In genomic region chr14:102817318-102817717, GRCh38 we compare ENCODE assay signal across 25 cellular contexts. TPM values are rescaled to one million over a fixed set of nuclear protein-coding genes. Genes with fewer than 3 reads are reported as not detected.
DNase-seq lines count a peak whose midpoint lies in the region; ATAC-seq and TF ChIP-seq lines count a peak whose summit lies in the region.
"Had no signal": no experiment of that assay in that cellular context is flagged by ENCODE, and none has a peak within 500 bp of the region (broad histone marks: within the 10 kb centered on the region; RNA-seq: fewer than 3 reads in every experiment).

No MANE protein-coding gene starts in this region.

- TF ChIP-seq CTCF in liver (IDR thresholded peaks at IDR 0.05; ENCODE audit: low read depth, low read length, missing input control) = no peak

- CTCF ChIA-PET in activated CD4-positive, alpha-beta T cell treated with anti-CD3 and anti-CD28 coated beads, Interleukin-2, amount 10 ng/mL, durations not matched to agents 7 days and 5 days (lab: Charles Lee) = interaction anchor here (1.3 to 2.7 kb wide), 4 partner anchors 10 to 32 kb away, joined by 4 to 9 read pairs (median 4); no protein-coding TSS in a partner anchor

- H3K9ac ChIP-seq in liver (ENCODE audit: low read depth in 1 of 2, low read length in 2 of 2) = no peak overlapping the region
- H3K9ac ChIP-seq: SK-N-SH had no signal

- no peak for ATAC-seq in CD4-positive, CD25-positive, alpha-beta regulatory T cell (ENCODE audit: low read depth in 2 of 2)
- ATAC-seq in T-helper 17 cell = no peak
- no peak for ATAC-seq in GM18517 (IDR thresholded peaks at IDR 0.05; ENCODE audit: unreplicated experiment)
- ATAC-seq: upper lobe of right lung had no signal

- H3K9me3 Mint-ChIP-seq in activated CD4-positive, alpha-beta T cell treated with anti-CD3 and anti-CD28 coated beads, Interleukin-2, amount 10 ng/mL, durations not matched to agents 24 days and 14 days = no peaks in the 10 kb centered on the region
- no peaks in the 10 kb centered on the region for H3K9me3 Mint-ChIP-seq in activated CD4-positive, alpha-beta T cell treated with anti-CD3 and anti-CD28 coated beads, Interleukin-2, amount 10 ng/mL, durations not matched to agents 7 days and 5 days
- no peaks in the 10 kb centered on the region for H3K9me3 Mint-ChIP-seq in CD4-positive, CD25-positive, alpha-beta regulatory T cell
- H3K9me3 Mint-ChIP-seq: H9 had no signal

- H3K27me3 Mint-ChIP-seq in activated CD4-positive, alpha-beta T cell treated with anti-CD3 and anti-CD28 coated beads, Interleukin-2, amount 10 ng/mL, durations not matched to agents 24 days and 14 days = no peaks in the 10 kb centered on the region
- H3K27me3 Mint-ChIP-seq in activated CD4-positive, alpha-beta T cell treated with anti-CD3 and anti-CD28 coated beads, Interleukin-2, amount 10 ng/mL, durations not matched to agents 7 days and 5 days = no peaks in the 10 kb centered on the region
- H3K27me3 Mint-ChIP-seq in CD4-positive, CD25-positive, alpha-beta regulatory T cell = no peaks in the 10 kb centered on the region
- no peaks in the 10 kb centered on the region for H3K27me3 Mint-ChIP-seq in T-helper 17 cell
- H3K27me3 Mint-ChIP-seq: brain had no signal

- peak overlapping the region; percentile 52 for H3K27ac Mint-ChIP-seq in activated CD4-positive, alpha-beta T cell treated with anti-CD3 and anti-CD28 coated beads, Interleukin-2, amount 10 ng/mL, durations not matched to agents 24 days and 14 days
- H3K27ac Mint-ChIP-seq in activated CD4-positive, alpha-beta T cell treated with anti-CD3 and anti-CD28 coated beads, Interleukin-2, amount 10 ng/mL, durations not matched to agents 7 days and 5 days = no peak overlapping the region
- H3K27ac Mint-ChIP-seq in CD4-positive, CD25-positive, alpha-beta regulatory T cell = peak overlapping the region; percentile 30 to 90 (median 83)
- H3K27ac Mint-ChIP-seq in T-helper 17 cell = peak overlapping the region; percentile 89

- no peaks in the 10 kb centered on the region for H3K27me3 ChIP-seq in CD4-positive, CD25-positive, alpha-beta regulatory T cell (ENCODE audit: control insufficient read depth, insufficient read depth, low read length)
- no peaks in the 10 kb centered on the region for H3K27me3 ChIP-seq in liver (ENCODE audit: control insufficient read depth in 4 of 4, insufficient read depth in 4 of 4, low read length in 3 of 4)
- H3K27me3 ChIP-seq: adrenal gland, upper lobe of right lung had no signal

- peaks cover 52% of the 10 kb centered on the region for H3K36me3 Mint-ChIP-seq in activated CD4-positive, alpha-beta T cell treated with anti-CD3 and anti-CD28 coated beads, Interleukin-2, amount 10 ng/mL, durations not matched to agents 24 days and 14 days (ENCODE audit: low read depth)
- H3K36me3 Mint-ChIP-seq in activated CD4-positive, alpha-beta T cell treated with anti-CD3 and anti-CD28 coated beads, Interleukin-2, amount 10 ng/mL, durations not matched to agents 7 days and 5 days (ENCODE audit: low read depth) = peaks cover 25% of the 10 kb centered on the region
- H3K36me3 Mint-ChIP-seq in CD4-positive, CD25-positive, alpha-beta regulatory T cell = peaks cover 35% of the 10 kb centered on the region
- H3K36me3 Mint-ChIP-seq in T-helper 17 cell (ENCODE audit: low read depth) = peaks cover 11% of the 10 kb centered on the region

- intact Hi-C loops in activated CD4-positive, alpha-beta T cell treated with anti-CD3 and anti-CD28 coated beads, Interleukin-2, amount 10 ng/mL, durations not matched to agents 24 days and 14 days (cut with micrococcal nuclease) = no loop called here

- no peak for DNase-seq in activated CD4-positive, alpha-beta T cell treated with anti-CD3 and anti-CD28 coated beads, Interleukin-2, amount 10 ng/mL, durations not matched to agents 24 days and 14 days
- DNase-seq in activated CD4-positive, alpha-beta T cell treated with anti-CD3 and anti-CD28 coated beads, Interleukin-2, amount 10 ng/mL, durations not matched to agents 7 days and 5 days = no peak
- DNase-seq in CD4-positive, CD25-positive, alpha-beta regulatory T cell = no peak
- DNase-seq in T-helper 17 cell (no peak), cerebellar nuclear complex (lab: John Stamatoyannopoulos, UW) (no peak), NCI-H2081 (lab: John Stamatoyannopoulos, UW) (no peak)
- DNase-seq: activated CD4-positive, alpha-beta T cell treated with anti-CD3 and anti-CD28 coated beads, Interleukin-2, amount 50 U/mL, for 4 hours; adrenal gland; DMS79; GF-D8; H9; kidney glomerular epithelial cell; mammary epithelial cell; NCI-H1092 treated with DMSO at 0.1 percent for 48 hours; NCI-H2029; NCI-H345; NCI-H748 treated with DMSO at 0.1 percent for 48 hours; SK-N-SH; stimulated activated CD8-positive, alpha-beta memory T cell treated with anti-CD3 and anti-CD28 coated beads, Interleukin-4, amount 100 ng/mL, for 48 hours; upper lobe of right lung had no signal

- peaks cover 71% of the 10 kb centered on the region for H3K4me1 Mint-ChIP-seq in activated CD4-positive, alpha-beta T cell treated with anti-CD3 and anti-CD28 coated beads, Interleukin-2, amount 10 ng/mL, durations not matched to agents 24 days and 14 days
- H3K4me1 Mint-ChIP-seq in activated CD4-positive, alpha-beta T cell treated with anti-CD3 and anti-CD28 coated beads, Interleukin-2, amount 10 ng/mL, durations not matched to agents 7 days and 5 days = peaks cover 63% of the 10 kb centered on the region
- peaks cover 47 to 90% (median 60%) of the 10 kb centered on the region in 4 donors for H3K4me1 Mint-ChIP-seq in CD4-positive, CD25-positive, alpha-beta regulatory T cell
- peaks cover 54% of the 10 kb centered on the region for H3K4me1 Mint-ChIP-seq in T-helper 17 cell

- no peaks in the 10 kb centered on the region for H3K9me3 ChIP-seq in CD4-positive, CD25-positive, alpha-beta regulatory T cell (ENCODE audit: control insufficient read depth in 2 of 2, low read length in 2 of 2)
- no peaks in the 10 kb centered on the region for H3K9me3 ChIP-seq in T-helper 17 cell (ENCODE audit: control insufficient read depth, low read length, poor library complexity, severe bottlenecking)
- H3K9me3 ChIP-seq in liver (ENCODE audit: control insufficient read depth in 4 of 4, low read length in 3 of 4) = no peaks in the 10 kb centered on the region
- H3K9me3 ChIP-seq: adrenal gland, SK-N-SH, upper lobe of right lung had no signal

- peaks cover 62% of the 10 kb centered on the region for H3K4me1 ChIP-seq in CD4-positive, CD25-positive, alpha-beta regulatory T cell (ENCODE audit: control insufficient read depth, insufficient read depth, low read length, poor library complexity, severe bottlenecking)
- H3K4me1 ChIP-seq in liver (ENCODE audit: control insufficient read depth in 4 of 4, insufficient read depth in 4 of 4, low read length in 3 of 4) = peaks cover 5 to 29% (median 22%) of the 10 kb centered on the region in 4 donors
- H3K4me1 ChIP-seq: upper lobe of right lung had no signal

- peaks cover 7% of the 10 kb centered on the region for H3K36me3 ChIP-seq in CD4-positive, CD25-positive, alpha-beta regulatory T cell (ENCODE audit: control insufficient read depth, insufficient read depth, low read length)
- H3K36me3 ChIP-seq in liver (ENCODE audit: control insufficient read depth in 4 of 4, insufficient read depth in 3 of 4, low read depth in 1 of 4, low read length in 3 of 4) = no peaks in the 10 kb centered on the region
- H3K36me3 ChIP-seq: adrenal gland, upper lobe of right lung had no signal

- TF ChIP-seq RAD21 in liver (IDR thresholded peaks at IDR 0.05) = no peak

- no peak overlapping the region for H3K27ac ChIP-seq in CD4-positive, CD25-positive, alpha-beta regulatory T cell (ENCODE audit: insufficient read depth, low read length, poor library complexity, severe bottlenecking)
- H3K27ac ChIP-seq in liver (ENCODE audit: low read depth in 1 of 2, low read length in 2 of 2) = peak overlapping the region in 1 of 2 donors; percentile 8
- H3K27ac ChIP-seq: adrenal gland, RWPE1, upper lobe of right lung, VCaP had no signal

- WGBS in liver = 71% methylated on average over 2 of the region's 2 CpGs

- no peak overlapping the region for H3K4me3 ChIP-seq in CD4-positive, CD25-positive, alpha-beta regulatory T cell (ENCODE audit: low read depth, low read length)
- H3K4me3 ChIP-seq in liver (ENCODE audit: low read depth in 1 of 3, low read length in 3 of 3) = no peak overlapping the region
- H3K4me3 ChIP-seq: adrenal gland, upper lobe of right lung had no signal

- POLR2A ChIA-PET in activated CD4-positive, alpha-beta T cell treated with anti-CD3 and anti-CD28 coated beads, Interleukin-2, amount 10 ng/mL, durations not matched to agents 7 days and 5 days (lab: Charles Lee) = no interaction called here

- no peak overlapping the region for H3K4me3 Mint-ChIP-seq in activated CD4-positive, alpha-beta T cell treated with anti-CD3 and anti-CD28 coated beads, Interleukin-2, amount 10 ng/mL, durations not matched to agents 24 days and 14 days
- no peak overlapping the region for H3K4me3 Mint-ChIP-seq in activated CD4-positive, alpha-beta T cell treated with anti-CD3 and anti-CD28 coated beads, Interleukin-2, amount 10 ng/mL, durations not matched to agents 7 days and 5 days
- H3K4me3 Mint-ChIP-seq in CD4-positive, CD25-positive, alpha-beta regulatory T cell = peak overlapping the region in 2 of 4 donors; percentile 41 to 84
- H3K4me3 Mint-ChIP-seq in T-helper 17 cell = peak overlapping the region; percentile 1
- H3K4me3 Mint-ChIP-seq: brain, H9 had no signal

TF ChIP-seq in liver, 16 proteins besides CTCF, POLR2A, EP300 and RAD21:
- TF ChIP-seq YY1 (IDR thresholded peaks at IDR 0.05) (no peak), HNF4A (conservative IDR thresholded peaks at IDR 0.05) (peak; percentile 36 to 52)

RNA-seq across cellular contexts. Expression of gene TRAF3, which starts 40.1 kb away (rescaled TPM):
- 64.6 and 68.8 TPM in 2 replicates for total RNA-seq in activated CD4-positive, alpha-beta T cell treated with anti-CD3 and anti-CD28 coated beads, Interleukin-2, amount 10 ng/mL, durations not matched to agents 24 days and 14 days
- total RNA-seq in activated CD4-positive, alpha-beta T cell treated with anti-CD3 and anti-CD28 coated beads, Interleukin-2, amount 10 ng/mL, durations not matched to agents 7 days and 5 days = 10 to 100 TPM; 38.9 to 40.2 TPM
- 71.2 TPM for total RNA-seq in CD4-positive, CD25-positive, alpha-beta regulatory T cell
- 10 to 100 TPM; 17.7 to 26.9 (median 20.4) TPM for polyA plus RNA-seq in CD4-positive, CD25-positive, alpha-beta regulatory T cell
- total RNA-seq in T-helper 17 cell (10 to 100 TPM; 47.8 to 54.4 TPM), liver (10 to 100 TPM in 1 of 2 donors, 1 to 10 TPM in 1; 7.1 to 12.0 TPM)
- 1 to 10 TPM; 2.1 to 3.3 TPM for polyA plus RNA-seq in liver
